Comparison of ENCODE assay signal across 8 cellular contexts in the genomic region with DNA sequence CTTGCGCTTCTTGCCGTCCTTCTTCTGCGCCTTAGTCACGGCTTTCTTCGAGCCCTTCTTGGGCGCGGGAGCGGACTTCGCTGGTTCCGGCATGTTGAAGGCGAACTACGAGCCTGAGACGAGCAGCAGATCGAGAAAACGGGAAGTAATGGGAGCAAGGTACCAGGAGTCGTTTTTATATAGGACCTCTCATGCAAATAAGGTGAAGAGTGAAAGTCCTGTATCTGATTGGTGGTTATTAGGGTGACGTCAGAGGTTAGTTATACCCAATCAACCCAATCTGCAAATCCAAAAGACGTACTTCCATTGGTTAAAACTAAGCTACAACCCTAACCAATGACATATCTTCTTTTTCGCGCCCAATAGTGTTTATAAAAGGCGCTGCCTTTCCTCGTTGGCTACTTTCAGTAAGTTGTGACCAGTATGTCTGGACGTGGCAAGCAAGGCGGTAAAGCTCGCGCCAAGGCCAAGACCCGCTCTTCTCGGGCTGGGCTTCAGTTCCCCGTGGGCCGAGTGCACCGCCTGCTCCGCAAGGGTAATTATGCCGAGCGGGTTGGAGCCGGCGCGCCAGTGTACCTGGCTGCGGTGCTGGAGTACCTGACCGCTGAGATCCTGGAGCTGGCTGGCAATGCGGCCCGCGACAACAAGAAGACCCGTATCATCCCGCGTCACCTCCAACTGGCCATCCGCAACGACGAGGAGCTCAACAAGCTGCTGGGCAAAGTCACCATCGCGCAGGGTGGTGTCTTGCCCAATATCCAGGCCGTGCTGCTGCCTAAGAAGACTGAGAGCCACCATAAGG.
DNase-seq lines count a peak whose midpoint lies in the region; ATAC-seq and TF ChIP-seq lines count a peak whose summit lies in the region.

No MANE protein-coding gene starts in this region.

- TF ChIP-seq CTCF in gastroesophageal sphincter (IDR thresholded peaks at IDR 0.05) (no peak), neural progenitor cell (IDR thresholded peaks at IDR 0.05) (no peak), testis (IDR thresholded peaks at IDR 0.05) (no peak)

- H3K36me3 ChIP-seq in H7 (replicated peaks; ENCODE audit: control insufficient read depth, insufficient read depth, low read length) (no peaks in the 10 kb centered on the region), gastroesophageal sphincter (no peaks in the 10 kb centered on the region), neural progenitor cell (no peaks in the 10 kb centered on the region), testis (ENCODE audit: low read depth, missing control alignments) (no peaks in the 10 kb centered on the region)

- peak overlapping the region; percentile 87 to 95 (median 90) for H3K27ac ChIP-seq in gastroesophageal sphincter
- H3K27ac ChIP-seq in neural progenitor cell = peak overlapping the region; percentile 90
- H3K27ac ChIP-seq in testis = peak overlapping the region; percentile 69 to 92

- H2AFZ ChIP-seq in neural progenitor cell (replicated peaks) = no peak overlapping the region

- WGBS in gastroesophageal sphincter (ENCODE audit: low coverage in 1 of 2), 2 donors = 0 to 20% methylated on average over 1 to 2 of the region's 51 CpGs
- WGBS in testis, 2 donors = 0 to 1% methylated on average over 28 to 51 of the region's 51 CpGs

- H3K27me3 Mint-ChIP-seq in neural progenitor cell (ENCODE audit: insufficient read depth, low read depth) = no peaks in the 10 kb centered on the region

- no peaks in the 10 kb centered on the region for H4K20me1 ChIP-seq in neural progenitor cell (ENCODE audit: low read depth)

- H3K4me1 ChIP-seq in gastroesophageal sphincter (peaks cover 0 to 34% (median 6%) of the 10 kb centered on the region in 3 donors), neural progenitor cell (peaks cover 22% of the 10 kb centered on the region), testis (no peaks in the 10 kb centered on the region)

- peak overlapping the region; percentile 77 for H3K4me3 ChIP-seq in H7 (ENCODE audit: insufficient read depth, low read depth, low read length)
- peak overlapping the region; percentile 66 to 86 for H3K4me3 ChIP-seq in gastroesophageal sphincter
- H3K4me3 ChIP-seq in neural progenitor cell = peak overlapping the region; percentile 68
- H3K4me3 ChIP-seq in testis = peak overlapping the region; percentile 58 to 71

- no peaks in the 10 kb centered on the region for H3K9me3 Mint-ChIP-seq in neural progenitor cell

- H3K27me3 ChIP-seq in H7 (ENCODE audit: control insufficient read depth, insufficient read depth, low read length) = no peaks in the 10 kb centered on the region
- peaks cover 1% of the 10 kb centered on the region for H3K27me3 ChIP-seq in gastroesophageal sphincter
- no peaks in the 10 kb centered on the region for H3K27me3 ChIP-seq in neural progenitor cell
- no peaks in the 10 kb centered on the region for H3K27me3 ChIP-seq in testis

- intact Hi-C loops in testis (cut with DNase I; ENCODE audit: low total_unique reads) = no loop called here

- TF ChIP-seq POLR2A in Raji (IDR thresholded peaks at IDR 0.05; ENCODE audit: insufficient read depth, low read depth, low read length) (peak; percentile 96), gastroesophageal sphincter (IDR thresholded peaks at IDR 0.05) (peak; percentile 93 to 97), testis (IDR thresholded peaks at IDR 0.05) (peak; percentile 97)

- no peaks in the 10 kb centered on the region for H3K9me3 ChIP-seq in gastroesophageal sphincter
- no peaks in the 10 kb centered on the region for H3K9me3 ChIP-seq in neural progenitor cell (ENCODE audit: low read depth)
- no peaks in the 10 kb centered on the region for H3K9me3 ChIP-seq in testis

- H3K4me2 ChIP-seq in neural progenitor cell = peak overlapping the region; percentile 95

- no peak overlapping the region for H3K27ac Mint-ChIP-seq in neural progenitor cell

- no peak overlapping the region for H3K4me3 Mint-ChIP-seq in neural progenitor cell

- H3K79me2 ChIP-seq in neural progenitor cell (ENCODE audit: low read depth) = peaks cover 33% of the 10 kb centered on the region

- peak; percentile 97 for ATAC-seq in gastroesophageal sphincter

- DNase-seq in GDM1 (lab: John Stamatoyannopoulos, UW) = peak; percentile 97
- DNase-seq in H7 = peak; percentile 95
- DNase-seq in LoVo (ENCODE audit: low spot score) = peak; percentile 96
- peak; percentile 55 for DNase-seq in activated gamma-delta T cell treated with anti-CD3 and anti-CD28 coated beads, Interleukin-2, amount 50 U/mL, for 16 hours (ENCODE audit: low read depth)
- DNase-seq in neural progenitor cell (ENCODE audit: low spot score) = peak; percentile 95
- peak; percentile 92 for DNase-seq in testis

- no peak for TF ChIP-seq EP300 in gastroesophageal sphincter (IDR thresholded peaks at IDR 0.05)

- peaks cover 3% of the 10 kb centered on the region for H3K36me3 Mint-ChIP-seq in neural progenitor cell

- H3F3A ChIP-seq in neural progenitor cell (ENCODE audit: low read depth) = peaks cover 57% of the 10 kb centered on the region

- peaks cover 21% of the 10 kb centered on the region for H3K4me1 Mint-ChIP-seq in neural progenitor cell

- H3K9ac ChIP-seq in neural progenitor cell = peak overlapping the region; percentile 76

Comparison
In these comparisons a context has a peak if more than half of its experiments do, and no peak if none do; other contexts are left out.
1. Peak in every context shown above with its lines: DNase-seq, ATAC-seq, H3K4me3 ChIP-seq and H3K27ac ChIP-seq.